ENCODE assay signal across 14 cellular contexts in the genomic region with DNA sequence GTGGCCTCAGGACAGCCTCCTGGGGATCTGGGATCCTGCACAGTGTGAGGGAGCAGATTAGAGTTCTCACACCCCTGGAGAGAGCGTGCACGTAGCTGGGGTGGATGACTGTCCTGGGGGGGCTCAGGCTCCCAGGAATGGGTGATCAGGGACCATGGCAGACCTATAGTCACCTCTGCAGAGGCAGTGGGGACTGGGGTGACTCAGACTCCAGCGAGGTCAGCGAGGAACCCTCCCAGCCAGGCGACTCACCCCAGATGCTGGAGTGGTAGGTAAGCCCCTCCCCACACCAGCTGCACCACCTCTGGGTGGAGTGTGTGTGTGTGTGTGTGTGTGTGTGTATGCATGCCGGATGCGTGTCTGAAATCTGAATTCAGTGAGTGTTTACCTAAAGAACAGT. TPM values are rescaled to one million over a fixed set of nuclear protein-coding genes. Genes with fewer than 3 reads are reported as not detected.
DNase-seq lines count a peak whose midpoint lies in the region; ATAC-seq and TF ChIP-seq lines count a peak whose summit lies in the region.
"Had no signal": no experiment of that assay in that cellular context is flagged by ENCODE, and none has a peak within 500 bp of the region (broad histone marks: within the 10 kb centered on the region; RNA-seq: fewer than 3 reads in every experiment).

No MANE protein-coding gene starts in this region.

- peaks cover 21% of the 10 kb centered on the region for H3K27me3 ChIP-seq in DND-41 (ENCODE audit: insufficient read depth, low read length, poor library complexity)
- peaks cover 28% of the 10 kb centered on the region for H3K27me3 ChIP-seq in foreskin keratinocyte

- H3K4me2 ChIP-seq in DND-41 (ENCODE audit: insufficient read depth, low read length): no peak overlapping the region

- H3K79me2 ChIP-seq in DND-41 (ENCODE audit: insufficient read depth, low read length): no peaks in the 10 kb centered on the region

- H3K27ac ChIP-seq in DND-41 (ENCODE audit: low read length) (no peak overlapping the region), foreskin keratinocyte (no peak overlapping the region)
- H3K27ac ChIP-seq: epithelial cell of prostate had no signal

- H3K36me3 ChIP-seq in DND-41 (ENCODE audit: insufficient read depth, low read length): no peaks in the 10 kb centered on the region

- H3K4me1 ChIP-seq in DND-41 (ENCODE audit: insufficient read depth, low read length) (no peaks in the 10 kb centered on the region), foreskin keratinocyte (no peaks in the 10 kb centered on the region)

- DNase-seq in NCI-H1436 (lab: John Stamatoyannopoulos, UW): peak; percentile 42
- DNase-seq in NCI-H1436 treated with DMSO at 0.1 percent for 48 hours (lab: John Stamatoyannopoulos, UW): no peak
- no peak for DNase-seq in DND-41
- DNase-seq in NCI-H748 (lab: John Stamatoyannopoulos, UW; ENCODE audit: unreplicated experiment): peak; percentile 61
- DNase-seq in foreskin keratinocyte: no peak
- DNase-seq in COR-L47 (lab: John Stamatoyannopoulos, UW): no peak
- DNase-seq in NCI-H1048 (lab: John Stamatoyannopoulos, UW): no peak
- DNase-seq: activated CD8-positive, alpha-beta memory T cell treated with anti-CD3 and anti-CD28 coated beads, Interleukin-2, amount 50 U/mL, for 4 hours; naive B cell; NCI-H524; SW 1271 had no signal

- H3K9ac ChIP-seq in DND-41 (ENCODE audit: low read depth, low read length): no peak overlapping the region

- TF ChIP-seq CTCF in DND-41 (IDR thresholded peaks at IDR 0.05; ENCODE audit: borderline replicate concordance, extremely low read depth, low read length, poor library complexity, severe bottlenecking) (no peak), foreskin keratinocyte (conservative IDR thresholded peaks at IDR 0.05) (no peak)

- no peaks in the 10 kb centered on the region for H3K9me3 ChIP-seq in DND-41 (ENCODE audit: insufficient read depth, low read length, severe bottlenecking)

- H4K20me1 ChIP-seq in DND-41 (ENCODE audit: insufficient read depth, low read length): no peaks in the 10 kb centered on the region

- no peak overlapping the region for H2AFZ ChIP-seq in DND-41 (ENCODE audit: low read depth, low read length)

- no peak overlapping the region for H3K4me3 ChIP-seq in DND-41 (ENCODE audit: low read depth in 1 of 2, low read length in 2 of 2)

- ATAC-seq in DND-41 (ENCODE audit: insufficient read depth, low read depth): peak; percentile 31; the same call in 1 of the 3 replicates
- ATAC-seq in foreskin keratinocyte: peak; percentile 70
- ATAC-seq in GM19328 (IDR thresholded peaks at IDR 0.05; ENCODE audit: unreplicated experiment): no peak

RNA-seq across cellular contexts. Expression of gene GTSF1L, which starts 17.3 kb away (rescaled TPM):
- total RNA-seq in foreskin keratinocyte: not detected in 2 replicates
- polyA plus RNA-seq in foreskin keratinocyte: not detected in 2 replicates
- total RNA-seq: bronchial epithelial cell had no signal

Comparison
In these comparisons a context has a peak if more than half of its experiments do, and no peak if none do; other contexts are left out.
1. DNase-seq: peak in NCI-H1436 (single experiment) and NCI-H748 (single experiment); none in NCI-H1436 treated with DMSO at 0.1 percent for 48 hours (single experiment), DND-41 (single experiment), foreskin keratinocyte (0 of 2), COR-L47 (single experiment) and NCI-H1048 (single experiment).